16 cellular contexts compared by ENCODE assay signal in the genomic region with DNA sequence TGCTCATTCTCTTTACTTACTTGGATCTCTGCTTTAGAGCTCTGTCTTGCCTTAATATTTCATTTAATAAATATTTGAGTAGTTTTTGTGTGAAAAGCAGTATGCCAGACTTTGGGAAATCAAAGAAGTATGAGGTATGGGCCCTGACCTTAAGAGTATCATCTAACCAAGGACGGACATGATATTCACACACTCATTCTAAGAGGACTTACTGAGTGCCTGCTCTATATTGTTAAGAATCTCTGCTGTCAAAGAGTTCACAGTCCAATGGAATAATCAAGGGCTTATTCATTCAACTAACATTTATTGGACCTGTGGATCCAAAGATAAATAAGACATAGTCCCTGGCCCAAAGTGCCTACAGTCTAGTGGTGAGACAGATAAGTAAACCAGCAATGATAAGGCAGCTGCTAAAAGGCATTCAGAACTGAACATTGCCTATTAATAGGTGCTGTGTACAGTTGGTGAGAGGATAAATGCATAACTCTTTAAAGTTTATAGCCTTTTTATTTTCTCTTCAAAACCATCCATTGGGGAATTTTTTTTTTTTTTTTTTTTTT.
"Had no signal": no experiment of that assay in that cellular context is flagged by ENCODE, and none has a peak within 500 bp of the region (broad histone marks: within the 10 kb centered on the region; RNA-seq: fewer than 3 reads in every experiment).

No MANE protein-coding gene starts in this region.

- H3K27ac Mint-ChIP-seq: activated CD4-positive, alpha-beta memory T cell treated with anti-CD3 and anti-CD28 coated beads, Interleukin-2, amount 10 ng/mL, durations not matched to agents 7 days and 5 days; activated CD4-positive, alpha-beta T cell treated with anti-CD3 and anti-CD28 coated beads for 36 hours; activated T-cell treated with anti-CD3 and anti-CD28 coated beads, Interleukin-2, amount 50 U/mL, for 24 hours; nephron progenitor cell; progenitor cell of endocrine pancreas had no signal

- H3K9me3 ChIP-seq: gastroesophageal sphincter, uterus had no signal

- H3K27ac ChIP-seq: gastroesophageal sphincter, uterus, WERI-Rb-1 had no signal

- H3K4me3 ChIP-seq: gastroesophageal sphincter, uterus had no signal

- H3K4me1 ChIP-seq: uterus had no signal

- ATAC-seq: activated CD4-positive, alpha-beta T cell treated with anti-CD3 and anti-CD28 coated beads for 36 hours; gastroesophageal sphincter; sciatic nerve had no signal

- DNase-seq: activated CD4-positive, alpha-beta memory T cell treated with anti-CD3 and anti-CD28 coated beads, Interleukin-2, amount 10 ng/mL, durations not matched to agents 7 days and 5 days; activated CD4-positive, alpha-beta T cell treated with anti-CD3 and anti-CD28 coated beads for 36 hours; activated naive CD4-positive, alpha-beta T cell treated with anti-CD3 and anti-CD28 coated beads, Interleukin-2, amount 50 U/mL, for 16 hours; activated T-cell treated with anti-CD3 and anti-CD28 coated beads, Interleukin-2, amount 50 U/mL, for 24 hours; caudate nucleus; hippocampal formation; mesendoderm; nephron progenitor cell; occipital lobe; stimulated activated CD4-positive, alpha-beta T cell treated with anti-CD3 and anti-CD28 coated beads, Interleukin-1b, Interleukin-23, amount 100 ng/mL, for 48 hours; T-helper 9 cell; uterus; WERI-Rb-1 had no signal

- H3K27me3 ChIP-seq: gastroesophageal sphincter, uterus had no signal

- H3K4me3 Mint-ChIP-seq: activated CD4-positive, alpha-beta memory T cell treated with anti-CD3 and anti-CD28 coated beads, Interleukin-2, amount 10 ng/mL, durations not matched to agents 7 days and 5 days; activated CD4-positive, alpha-beta T cell treated with anti-CD3 and anti-CD28 coated beads for 36 hours; activated T-cell treated with anti-CD3 and anti-CD28 coated beads, Interleukin-2, amount 50 U/mL, for 24 hours; nephron progenitor cell had no signal

- H3K36me3 ChIP-seq: uterus had no signal

- H3K27me3 Mint-ChIP-seq: activated CD4-positive, alpha-beta memory T cell treated with anti-CD3 and anti-CD28 coated beads, Interleukin-2, amount 10 ng/mL, durations not matched to agents 7 days and 5 days; activated CD4-positive, alpha-beta T cell treated with anti-CD3 and anti-CD28 coated beads for 36 hours; activated T-cell treated with anti-CD3 and anti-CD28 coated beads, Interleukin-2, amount 50 U/mL, for 24 hours; progenitor cell of endocrine pancreas had no signal

- H3K9me3 Mint-ChIP-seq: activated T-cell treated with anti-CD3 and anti-CD28 coated beads, Interleukin-2, amount 50 U/mL, for 24 hours had no signal
